In genomic region chr5:111478266-111478665, GRCh38 we compare ENCODE assay signal across 12 cellular contexts. TPM values are rescaled to one million over a fixed set of nuclear protein-coding genes. Genes with fewer than 3 reads are reported as not detected.
DNase-seq lines count a peak whose midpoint lies in the region; ATAC-seq, FAIRE-seq and TF ChIP-seq lines count a peak whose summit lies in the region.
"Had no signal": no experiment of that assay in that cellular context is flagged by ENCODE, and none has a peak within 500 bp of the region (broad histone marks: within the 10 kb centered on the region; RNA-seq: fewer than 3 reads in every experiment).

No MANE protein-coding gene starts in this region.

- H2AFZ ChIP-seq in SK-N-SH (ENCODE audit: low read depth), result no peak overlapping the region

- FAIRE-seq in G401.6 (lab: Jason Lieb, UNC), result peak; percentile 86

- POLR2A ChIA-PET in SK-N-SH (lab: Yijun Ruan, JAX), result no interaction called here

- H3K27ac ChIP-seq in SK-N-SH (ENCODE audit: low read depth in 2 of 2, low read length in 1 of 2), result no peak overlapping the region

- CTCF ChIA-PET in SK-N-SH (lab: Yijun Ruan, JAX), result interaction anchor here (0.6 to 3.6 kb wide), 24 partner anchors 12 to 675 kb away, joined by 3 to 23 read pairs (median 4); partner anchors contain the start of genes CAMK4, NREP and STARD4

- no peak for ATAC-seq in GM18873 (IDR thresholded peaks at IDR 0.05; ENCODE audit: low FRiP score, unreplicated experiment)

- H3K4me3 ChIP-seq in AG09309 (ENCODE audit: control insufficient read depth, low read depth, low read length) (no peak overlapping the region), SK-N-SH (ENCODE audit: low read depth in 2 of 2, low read length in 1 of 2) (no peak overlapping the region), fibroblast of villous mesenchyme (ENCODE audit: low read depth, low read length) (no peak overlapping the region)

- no peaks in the 10 kb centered on the region for H3K9me3 ChIP-seq in SK-N-SH

- TF ChIP-seq CTCF in AG09309 (IDR thresholded peaks at IDR 0.05; ENCODE audit: control insufficient read depth, insufficient read depth, low read depth, low read length, missing control alignments) (peak; percentile 20), SK-N-SH (IDR thresholded peaks at IDR 0.05) (peak; percentile 58), fibroblast of villous mesenchyme (IDR thresholded peaks at IDR 0.05; ENCODE audit: insufficient read depth, low read depth, low read length) (peak; percentile 20)

- H3F3A ChIP-seq in SK-N-SH (replicated peaks; ENCODE audit: insufficient read depth), result no peaks in the 10 kb centered on the region

- no peak for TF ChIP-seq EP300 in SK-N-SH (IDR thresholded peaks at IDR 0.05; ENCODE audit: borderline replicate concordance in 1 of 2, low read depth in 1 of 2, low read length in 1 of 2)

- H3K27me3 ChIP-seq in SK-N-SH (ENCODE audit: insufficient read depth), result no peaks in the 10 kb centered on the region

- TF ChIP-seq RAD21 in SK-N-SH (IDR thresholded peaks at IDR 0.05; ENCODE audit: low read length), result peak; percentile 75

- no peaks in the 10 kb centered on the region for H3K9me2 ChIP-seq in SK-N-SH

- H3K4me1 ChIP-seq in SK-N-SH (ENCODE audit: control insufficient read depth in 1 of 2, insufficient read depth in 2 of 2, low read depth in 1 of 2, low read length in 1 of 2), result peaks cover 0 to 6% of the 10 kb centered on the region in 2 experiments; a peak in 2 of 4 replicates

- peaks cover 0 to 5% of the 10 kb centered on the region in 2 experiments for H3K36me3 ChIP-seq in SK-N-SH (replicated peaks in 1 of 2; ENCODE audit: control insufficient read depth in 1 of 2, insufficient read depth in 2 of 2, low read length in 1 of 2)

- no peaks in the 10 kb centered on the region for H4K20me1 ChIP-seq in SK-N-SH (ENCODE audit: insufficient read depth)

- H3K9ac ChIP-seq in SK-N-SH, result no peak overlapping the region

- WGBS in SK-N-SH (ENCODE audit: low lambda C conversion rate), result 97% methylated on average over 1 of the region's 1 CpG

- no peak overlapping the region for H3K4me2 ChIP-seq in SK-N-SH

- no peak for DNase-seq in AG09309 (ENCODE audit: low read depth)
- peak; percentile 22 for DNase-seq in SK-N-SH
- no peak for DNase-seq in fibroblast of villous mesenchyme (ENCODE audit: low read depth)
- no peak for DNase-seq in cortex of kidney (lab: John Stamatoyannopoulos, UW)
- no peak for DNase-seq in globus pallidus (ENCODE audit: low spot score)
- DNase-seq in SHP77 (lab: John Stamatoyannopoulos, UW), result no peak
- DNase-seq: activated naive CD4-positive, alpha-beta T cell treated with Interleukin-2 at 50 U/mL for 16 hours; caudate nucleus; CD4-positive, CD25-positive, alpha-beta regulatory T cell; occipital lobe had no signal

- H3K79me2 ChIP-seq in SK-N-SH (ENCODE audit: insufficient read depth), result no peaks in the 10 kb centered on the region

TF ChIP-seq in SK-N-SH, 30 proteins besides CTCF, POLR2A, EP300 and RAD21:
- TF ChIP-seq SMC3 (IDR thresholded peaks at IDR 0.05; ENCODE audit: low read depth, low read length), result peak; percentile 55
- TF ChIP-seq POLR2AphosphoS5 (IDR thresholded peaks at IDR 0.05; ENCODE audit: low read depth, low read length), result no peak
TF ChIP-seq in SK-N-SH: peak in this region for 1.

RNA-seq across cellular contexts. Expression of gene STARD4, which starts 34.1 kb away (rescaled TPM):
- 10.0 and 11.0 TPM in 2 replicates for polyA plus RNA-seq in SK-N-SH (2012; rRNA removed)
- polyA plus RNA-seq in SK-N-SH (2012; cell fraction: cytosol; rRNA removed), result 13.2 and 16.1 TPM in 2 replicates
- polyA plus RNA-seq in SK-N-SH (2012; cell fraction: nucleus; rRNA removed), result 8.9 and 18.8 TPM in 2 replicates
- total RNA-seq in fibroblast of villous mesenchyme, result 105 and 147 TPM in 2 replicates
